In the genomic region with DNA sequence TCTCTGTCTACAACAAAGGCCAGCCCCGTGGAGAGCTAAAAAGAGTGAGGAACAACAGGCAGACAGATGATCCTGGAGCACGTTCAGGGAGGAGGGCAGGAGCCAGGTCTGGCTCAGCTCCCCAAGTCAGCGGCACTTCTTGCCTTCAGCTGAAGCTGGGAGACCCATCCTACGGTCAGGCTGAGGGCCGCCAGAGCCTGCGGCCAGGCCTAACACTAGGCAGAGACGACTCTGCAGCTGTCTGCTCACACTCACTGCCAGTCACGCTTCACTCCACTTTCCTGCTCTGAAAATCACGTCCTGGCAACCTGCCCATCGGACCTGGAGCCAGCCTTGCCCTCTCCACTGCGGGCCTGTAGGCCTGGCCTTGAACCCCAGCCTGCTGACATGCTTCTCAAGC, we compare ENCODE assay signal across 19 cellular contexts.
DNase-seq lines count a peak whose midpoint lies in the region; ATAC-seq and TF ChIP-seq lines count a peak whose summit lies in the region.
"Had no signal": no experiment of that assay in that cellular context is flagged by ENCODE, and none has a peak within 500 bp of the region (broad histone marks: within the 10 kb centered on the region; RNA-seq: fewer than 3 reads in every experiment).

No MANE protein-coding gene starts in this region.

- no peak for TF ChIP-seq EP300 in gastroesophageal sphincter (IDR thresholded peaks at IDR 0.05)

- TF ChIP-seq POLR2A in gastroesophageal sphincter (IDR thresholded peaks at IDR 0.05) = no peak

- H2AFZ ChIP-seq in parathyroid adenoma = peak overlapping the region; percentile 12

- H3K4me1 ChIP-seq in gastroesophageal sphincter (peaks cover 0 to under 1% (median 0%) of the 10 kb centered on the region in 3 donors), parathyroid adenoma (no peaks in the 10 kb centered on the region)

- WGBS in gastroesophageal sphincter (ENCODE audit: low coverage in 1 of 2), 2 donors = 60 to 65% methylated on average over 1 to 6 of the region's 11 CpGs

- H3K4me3 ChIP-seq in gastroesophageal sphincter = no peak overlapping the region
- H3K4me3 ChIP-seq in parathyroid adenoma (ENCODE audit: low read depth, low read length) = no peak overlapping the region
- H3K4me3 ChIP-seq: coronary artery, lung, testis had no signal

- H3K4me2 ChIP-seq in parathyroid adenoma (ENCODE audit: low read length) = no peak overlapping the region

- TF ChIP-seq CTCF in gastroesophageal sphincter (IDR thresholded peaks at IDR 0.05) (no peak), parathyroid adenoma (IDR thresholded peaks at IDR 0.05) (no peak)

- H3K36me3 ChIP-seq in gastroesophageal sphincter (no peaks in the 10 kb centered on the region), parathyroid adenoma (ENCODE audit: control insufficient read depth, insufficient read depth, low read length) (no peaks in the 10 kb centered on the region)

- H3K79me2 ChIP-seq in parathyroid adenoma = no peaks in the 10 kb centered on the region

- no peak overlapping the region for H3K27ac ChIP-seq in gastroesophageal sphincter
- no peak overlapping the region for H3K27ac ChIP-seq in parathyroid adenoma
- H3K27ac ChIP-seq: coronary artery, testis had no signal

- H3K9ac ChIP-seq in parathyroid adenoma = no peak overlapping the region

- DNase-seq in DMS79 (lab: John Stamatoyannopoulos, UW) (peak; percentile 10), NCI-H510A (lab: John Stamatoyannopoulos, UW) (peak; percentile 18), HPDE6-E6E7 (ENCODE audit: extremely low spot score) (no peak), medulla oblongata (ENCODE audit: extremely low spot score) (no peak), T1000 (lab: John Stamatoyannopoulos, UW) (no peak)
- DNase-seq: activated CD4-positive, CD25-positive, alpha-beta regulatory T cell treated with anti-CD3 and anti-CD28 coated beads, Interleukin-2, amount 50 U/mL, for 72 hours; activated effector memory CD4-positive, alpha-beta T cell treated with anti-CD3 and anti-CD28 coated beads, Interleukin-2, amount 50 U/mL, for 16 hours; Caco-2; H7; MV-4-11; natural killer cell; stimulated activated CD4-positive, alpha-beta T cell treated with anti-CD3 and anti-CD28 coated beads, Interleukin-4, amount 100 ng/mL, for 1 hour; stimulated activated CD8-positive, alpha-beta memory T cell treated with anti-CD3 and anti-CD28 coated beads, Interleukin-4, amount 100 ng/mL, for 48 hours; testis had no signal

- no peaks in the 10 kb centered on the region for H3K27me3 ChIP-seq in gastroesophageal sphincter
- H3K27me3 ChIP-seq in parathyroid adenoma (ENCODE audit: control insufficient read depth, insufficient read depth, low read length) = no peaks in the 10 kb centered on the region
- H3K27me3 ChIP-seq: testis had no signal

- H3K9me3 ChIP-seq in gastroesophageal sphincter (no peaks in the 10 kb centered on the region), parathyroid adenoma (ENCODE audit: control insufficient read depth, low read length) (no peaks in the 10 kb centered on the region)
- H3K9me3 ChIP-seq: Caco-2, testis had no signal

- ATAC-seq in gastroesophageal sphincter (peak; percentile 28), HG02884 (IDR thresholded peaks at IDR 0.05; ENCODE audit: unreplicated experiment) (no peak)
- ATAC-seq: natural killer cell had no signal

Comparison
In these comparisons a context has a peak if more than half of its experiments do, and no peak if none do; other contexts are left out.
1. DNase-seq: peak in DMS79 (single experiment) and NCI-H510A (single experiment); none in HPDE6-E6E7 (single experiment), medulla oblongata (single experiment) and T1000 (single experiment).